ENCODE assay signal across 8 cellular contexts in the genomic region with DNA sequence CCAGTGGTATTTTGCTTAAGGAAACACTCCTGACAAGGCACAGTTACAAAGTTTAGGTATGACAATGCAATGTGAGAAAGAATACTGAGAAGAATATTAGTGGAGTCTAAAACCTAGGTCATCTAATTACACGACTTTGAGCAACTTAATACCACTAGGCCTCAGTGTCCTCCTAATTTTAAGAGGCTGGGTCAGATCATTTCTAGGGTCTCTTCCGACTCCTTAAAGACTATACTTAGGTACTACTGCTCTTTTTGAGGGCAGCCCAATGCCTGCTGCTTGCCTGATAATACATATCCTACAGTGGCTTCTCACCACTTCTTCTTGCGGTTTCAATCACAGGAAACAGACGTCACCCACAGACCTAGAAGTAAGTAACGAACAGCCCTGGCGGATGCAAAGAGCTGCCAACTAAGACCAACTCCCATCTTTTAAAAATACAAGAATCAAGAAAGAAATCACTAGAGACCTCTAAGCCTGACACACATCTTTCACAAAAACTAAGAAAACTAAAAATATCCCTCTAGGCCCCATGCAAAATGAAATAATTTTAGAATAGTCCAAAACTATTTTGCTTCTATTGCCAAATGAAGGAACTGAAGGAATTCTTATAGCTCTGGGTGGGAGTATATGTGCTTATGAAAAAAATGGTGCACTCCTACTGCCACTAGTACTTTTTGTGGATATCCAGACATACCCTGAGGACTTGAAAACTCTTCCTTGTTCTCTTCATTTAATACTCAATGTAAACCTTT. TPM values are rescaled to one million over a fixed set of nuclear protein-coding genes. Genes with fewer than 3 reads are reported as not detected.
A peak's percentile ranks its signal among the peaks of the same experiment; 100 is the strongest.
DNase-seq lines count a peak whose midpoint lies in the region; ATAC-seq, FAIRE-seq and TF ChIP-seq lines count a peak whose summit lies in the region.

No MANE protein-coding gene starts in this region.

- no TSS peak for BruUV-seq in HCT116 (replicated peaks; lab: Mats Ljungman, UMichigan)

- RAD21 ChIA-PET in HCT116 (lab: Charles Lee; ENCODE audit: low non-redundant PET in 1 of 2, low total read pairs in 2 of 2, uncharacterized antibody in 2 of 2, unreplicated experiment in 2 of 2), result no interaction called here

- H2AFZ ChIP-seq in HCT116 (ENCODE audit: low read depth, low read length, poor library complexity, severe bottlenecking), result no peak overlapping the region

- H4K20me1 ChIP-seq in HCT116 (ENCODE audit: insufficient read depth), result peaks cover 10% of the 10 kb centered on the region; the same call in 1 of the 2 replicates

- no peak for FAIRE-seq in HTR-8/SVneo (lab: Jason Lieb, UNC)

- H3K4me2 ChIP-seq in HCT116 (ENCODE audit: low read length), result peak overlapping the region; percentile 29; the same call in 1 of the 2 replicates

- no peaks in the 10 kb centered on the region for H3K36me3 ChIP-seq in GM06990 (ENCODE audit: control insufficient read depth, insufficient read depth, low read length)
- no peaks in the 10 kb centered on the region for H3K36me3 ChIP-seq in HCT116 (ENCODE audit: control insufficient read depth in 1 of 2, insufficient read depth in 2 of 2, low read length in 2 of 2)

- DNase-seq in GM06990 (ENCODE audit: extremely low read depth, insufficient read length) (peak; percentile 71), HCT116 (ENCODE audit: low read depth, low spot score) (no peak), NB4 (ENCODE audit: low read depth) (peak; percentile 97), fibroblast of the aortic adventitia (ENCODE audit: low read depth) (peak; percentile 82), NCI-H146 treated with DMSO at 0.1 percent for 48 hours (lab: John Stamatoyannopoulos, UW; ENCODE audit: unreplicated experiment) (no peak), HTR-8/SVneo (ENCODE audit: insufficient read length, low spot score) (no peak)
- peak; percentile 62 for DNase-seq in activated CD8-positive, alpha-beta memory T cell treated with anti-CD3 and anti-CD28 coated beads, Interleukin-2, amount 50 U/mL, for 4 hours
- DNase-seq in stimulated activated CD4-positive, alpha-beta T cell treated with anti-CD3 and anti-CD28 coated beads, Interleukin-1b, Interleukin-23, amount 100 ng/mL, for 48 hours, result peak; percentile 69

- peaks cover 98% of the 10 kb centered on the region for H3K79me2 ChIP-seq in HCT116 (ENCODE audit: insufficient read depth, low read length)

- no peaks in the 10 kb centered on the region for H3K9me2 ChIP-seq in HCT116 (ENCODE audit: insufficient read depth)

- peaks cover 11 to 25% of the 10 kb centered on the region in 2 experiments for H3K4me1 ChIP-seq in HCT116 (ENCODE audit: control insufficient read depth in 1 of 2, insufficient read depth in 2 of 2, low read length in 2 of 2)

- TF ChIP-seq POLR2A in HCT116 (IDR thresholded peaks at IDR 0.05; ENCODE audit: borderline replicate concordance, extremely low read depth, insufficient read depth, insufficient read length) (no peak), NB4 (IDR thresholded peaks at IDR 0.05; ENCODE audit: extremely low read depth, insufficient read length) (peak; percentile 41)

- no peaks in the 10 kb centered on the region for H3K9me3 ChIP-seq in HCT116 (ENCODE audit: control insufficient read depth in 1 of 2, insufficient read depth in 1 of 2, low read depth in 1 of 2, low read length in 2 of 2)

- POLR2A ChIA-PET in HCT116 (lab: Charles Lee), result no interaction called here

- CTCF ChIA-PET in HCT116 (lab: Charles Lee), result interaction anchor here (2.7 kb wide), 1 partner anchor 14 kb away, joined by 10 read pairs; no protein-coding TSS in a partner anchor

- no peak overlapping the region for H3K9ac ChIP-seq in HCT116 (ENCODE audit: low read length)

- H3K27me3 ChIP-seq in GM06990 (replicated peaks; ENCODE audit: control insufficient read depth, insufficient read depth, low read length) (no peaks in the 10 kb centered on the region), HCT116 (ENCODE audit: insufficient read depth, low read length) (no peaks in the 10 kb centered on the region)

- no peak for ATAC-seq in HCT116

- TF ChIP-seq CTCF in GM06990 (IDR thresholded peaks at IDR 0.05; ENCODE audit: insufficient read depth, low read length, poor library complexity, severe bottlenecking) (no peak), HCT116 (IDR thresholded peaks at IDR 0.05 in 2 of 3, conservative IDR thresholded peaks at IDR 0.05 in 1 of 3; ENCODE audit: borderline replicate concordance in 1 of 3, insufficient read depth in 1 of 3, low read depth in 2 of 3, low read length in 2 of 3) (no peak), NB4 (IDR thresholded peaks at IDR 0.05; ENCODE audit: low read depth, low read length) (no peak), fibroblast of the aortic adventitia (IDR thresholded peaks at IDR 0.05; ENCODE audit: insufficient read depth, low read length) (peak; percentile 11)

- H3K4me3 ChIP-seq in GM06990 (replicated peaks; ENCODE audit: low read depth, low read length) (peak overlapping the region; percentile 45), HCT116 (replicated peaks in 1 of 2; ENCODE audit: low read depth in 1 of 2, low read length in 2 of 2) (no peak overlapping the region), NB4 (ENCODE audit: low read depth, low read length) (peak overlapping the region; percentile 53), fibroblast of the aortic adventitia (ENCODE audit: low read depth, low read length) (no peak overlapping the region)

- intact Hi-C loops in HCT116 (cut with micrococcal nuclease), result no loop called here

- H3K27ac ChIP-seq in HCT116 (ENCODE audit: low read depth, low read length), result no peak overlapping the region

- no peak for TF ChIP-seq RAD21 in HCT116 (IDR thresholded peaks at IDR 0.05; ENCODE audit: low read depth)

TF ChIP-seq in HCT116, 20 proteins besides CTCF, POLR2A, EP300 and RAD21 (continues in another document):
- TF ChIP-seq SRF (IDR thresholded peaks at IDR 0.05; ENCODE audit: low read depth), result no peak
- no peak for TF ChIP-seq YY1 (IDR thresholded peaks at IDR 0.05; ENCODE audit: extremely low read depth, insufficient replicate concordance, low read depth, low read length)
- TF ChIP-seq JUND (IDR thresholded peaks at IDR 0.05), result no peak
- TF ChIP-seq MAX (IDR thresholded peaks at IDR 0.05), result no peak
- TF ChIP-seq ZFX (IDR thresholded peaks at IDR 0.05), result no peak
- TF ChIP-seq EGR1 (IDR thresholded peaks at IDR 0.05; ENCODE audit: low read depth), result no peak
- no peak for TF ChIP-seq TCF7L2 (IDR thresholded peaks at IDR 0.05; ENCODE audit: borderline replicate concordance, extremely low read depth, insufficient read depth, insufficient read length)
- TF ChIP-seq CBX3 (IDR thresholded peaks at IDR 0.05; ENCODE audit: low read depth), result no peak
- TF ChIP-seq, protein P1, sequence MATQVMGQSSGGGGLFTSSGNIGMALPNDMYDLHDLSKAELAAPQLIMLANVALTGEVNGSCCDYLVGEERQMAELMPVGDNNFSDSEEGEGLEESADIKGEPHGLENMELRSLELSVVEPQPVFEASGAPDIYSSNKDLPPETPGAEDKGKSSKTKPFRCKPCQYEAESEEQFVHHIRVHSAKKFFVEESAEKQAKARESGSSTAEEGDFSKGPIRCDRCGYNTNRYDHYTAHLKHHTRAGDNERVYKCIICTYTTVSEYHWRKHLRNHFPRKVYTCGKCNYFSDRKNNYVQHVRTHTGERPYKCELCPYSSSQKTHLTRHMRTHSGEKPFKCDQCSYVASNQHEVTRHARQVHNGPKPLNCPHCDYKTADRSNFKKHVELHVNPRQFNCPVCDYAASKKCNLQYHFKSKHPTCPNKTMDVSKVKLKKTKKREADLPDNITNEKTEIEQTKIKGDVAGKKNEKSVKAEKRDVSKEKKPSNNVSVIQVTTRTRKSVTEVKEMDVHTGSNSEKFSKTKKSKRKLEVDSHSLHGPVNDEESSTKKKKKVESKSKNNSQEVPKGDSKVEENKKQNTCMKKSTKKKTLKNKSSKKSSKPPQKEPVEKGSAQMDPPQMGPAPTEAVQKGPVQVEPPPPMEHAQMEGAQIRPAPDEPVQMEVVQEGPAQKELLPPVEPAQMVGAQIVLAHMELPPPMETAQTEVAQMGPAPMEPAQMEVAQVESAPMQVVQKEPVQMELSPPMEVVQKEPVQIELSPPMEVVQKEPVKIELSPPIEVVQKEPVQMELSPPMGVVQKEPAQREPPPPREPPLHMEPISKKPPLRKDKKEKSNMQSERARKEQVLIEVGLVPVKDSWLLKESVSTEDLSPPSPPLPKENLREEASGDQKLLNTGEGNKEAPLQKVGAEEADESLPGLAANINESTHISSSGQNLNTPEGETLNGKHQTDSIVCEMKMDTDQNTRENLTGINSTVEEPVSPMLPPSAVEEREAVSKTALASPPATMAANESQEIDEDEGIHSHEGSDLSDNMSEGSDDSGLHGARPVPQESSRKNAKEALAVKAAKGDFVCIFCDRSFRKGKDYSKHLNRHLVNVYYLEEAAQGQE (IDR thresholded peaks at IDR 0.05; ENCODE audit: low read depth), result no peak
- TF ChIP-seq EZH2phosphoT487 (IDR thresholded peaks at IDR 0.05; ENCODE audit: borderline replicate concordance), result no peak
- no peak for TF ChIP-seq POLR2AphosphoS5 (IDR thresholded peaks at IDR 0.05; ENCODE audit: low read depth, low read length)

RNA-seq across cellular contexts. Expression of gene DIAPH1, which starts 13.1 kb away (rescaled TPM):
- total RNA-seq in HCT116 (2021; ENCODE audit: unreplicated experiment) (142 TPM), fibroblast of the aortic adventitia (ENCODE audit: low replicate concordance) (16.3 and 22.1 TPM in 2 replicates)
- polyA plus RNA-seq in HCT116 (2012), result 98.0 and 103 TPM in 2 replicates

RNA-seq across cellular contexts. Expression of gene HDAC3, which starts 30.9 kb away (rescaled TPM):
- total RNA-seq in HCT116 (2021; ENCODE audit: unreplicated experiment) (91.9 TPM), fibroblast of the aortic adventitia (ENCODE audit: low replicate concordance) (48.4 and 51.4 TPM in 2 replicates)
- polyA plus RNA-seq in HCT116 (2012), result 91.2 and 93.8 TPM in 2 replicates

RNA-seq across cellular contexts. Expression of gene RELL2, which starts 31.1 kb away (rescaled TPM):
- total RNA-seq in HCT116 (2021; ENCODE audit: unreplicated experiment), result 8.7 TPM
- 5.1 and 5.4 TPM in 2 replicates for polyA plus RNA-seq in HCT116 (2012)
- 2.6 and 6.6 TPM in 2 replicates for total RNA-seq in fibroblast of the aortic adventitia (ENCODE audit: low replicate concordance)

RNA-seq across cellular contexts. Expression of gene FCHSD1, which starts 45.5 kb away (rescaled TPM):
- total RNA-seq in HCT116 (2021; ENCODE audit: unreplicated experiment) (37.2 TPM), fibroblast of the aortic adventitia (ENCODE audit: low replicate concordance) (19.9 and 39.8 TPM in 2 replicates)
- polyA plus RNA-seq in HCT116 (2012), result 29.5 and 30.8 TPM in 2 replicates

Comparison
In these comparisons a context has a peak if more than half of its experiments do, and no peak if none do; other contexts are left out.
1. DNase-seq: peak in GM06990 (single experiment), NB4 (single experiment), activated CD8-positive, alpha-beta memory T cell treated with anti-CD3 and anti-CD28 coated beads, Interleukin-2, amount 50 U/mL, for 4 hours (single experiment), fibroblast of the aortic adventitia (single experiment) and stimulated activated CD4-positive, alpha-beta T cell treated with anti-CD3 and anti-CD28 coated beads, Interleukin-1b, Interleukin-23, amount 100 ng/mL, for 48 hours (single experiment); none in HCT116 (single experiment), NCI-H146 treated with DMSO at 0.1 percent for 48 hours (single experiment) and HTR-8/SVneo (single experiment).
2. H3K4me3 ChIP-seq: peak in GM06990 (single experiment) and NB4 (single experiment); none in HCT116 (0 of 2) and fibroblast of the aortic adventitia (single experiment).